ENCODE assay signal across 9 cellular contexts in the genomic region with DNA sequence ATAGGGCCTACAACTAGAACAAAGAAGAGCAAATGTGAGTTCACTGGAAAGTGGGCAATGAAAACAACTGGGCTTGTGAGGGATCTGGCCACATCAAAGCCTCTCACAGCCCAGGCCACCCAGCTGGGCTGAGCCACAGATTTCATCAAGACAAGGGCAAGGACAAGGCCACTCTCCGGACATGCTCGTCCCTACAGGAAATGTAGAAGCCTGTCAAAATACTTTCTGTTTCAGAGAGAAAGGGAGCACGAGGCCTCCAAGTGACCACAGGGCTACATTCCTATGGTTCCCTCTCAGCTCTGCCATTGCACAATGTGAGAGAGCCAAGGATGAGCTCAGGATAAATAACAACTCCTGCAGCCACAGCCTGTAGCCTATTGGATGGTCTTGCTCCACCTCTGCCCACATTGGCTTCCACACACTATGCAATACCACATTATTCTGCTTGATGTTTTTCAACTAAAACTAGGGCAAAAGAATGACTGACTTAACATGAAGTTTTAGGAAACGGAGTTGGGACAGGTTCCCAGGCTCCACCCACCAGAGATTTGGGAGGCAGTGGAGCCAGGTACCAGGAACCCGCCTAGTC. TPM values are rescaled to one million over a fixed set of nuclear protein-coding genes. Genes with fewer than 3 reads are reported as not detected.
DNase-seq lines count a peak whose midpoint lies in the region; ATAC-seq, FAIRE-seq and TF ChIP-seq lines count a peak whose summit lies in the region.
"Had no signal": no experiment of that assay in that cellular context is flagged by ENCODE, and none has a peak within 500 bp of the region (broad histone marks: within the 10 kb centered on the region; RNA-seq: fewer than 3 reads in every experiment).

No MANE protein-coding gene starts in this region.

- H3K4me1 ChIP-seq in A549 (peaks cover 47% of the 10 kb centered on the region), adrenal gland (replicated peaks in 1 of 2) (peaks cover 84 to 93% of the 10 kb centered on the region in 2 donors), stomach (peaks cover 84 to 100% (median 94%) of the 10 kb centered on the region in 4 donors)

- H3K36me3 ChIP-seq in adrenal gland (replicated peaks in 1 of 2), result no peaks in the 10 kb centered on the region
- no peaks in the 10 kb centered on the region for H3K36me3 ChIP-seq in stomach

- no peak for TF ChIP-seq CTCF in A549 (IDR thresholded peaks at IDR 0.05)
- TF ChIP-seq CTCF in adrenal gland (IDR thresholded peaks at IDR 0.05), result no peak
- no peak for TF ChIP-seq CTCF in stomach (IDR thresholded peaks at IDR 0.05)

- intact Hi-C loops in adrenal gland (cut with DNase I), result no loop called here
- intact Hi-C loops in stomach (cut with DNase I; ENCODE audit: low total_unique reads), result no loop called here

- H3K27me3 Mint-ChIP-seq in immature natural killer cell (ENCODE audit: low read depth in 3 of 3), result peaks cover 0 to 5% (median 2%) of the 10 kb centered on the region in 3 donors
- H3K27me3 Mint-ChIP-seq: activated naive CD8-positive, alpha-beta T cell had no signal

- H3K4me3 ChIP-seq in A549 (no peak overlapping the region), adrenal gland (peak overlapping the region in 1 of 4 donors; percentile 19), stomach (no peak overlapping the region)

- no peak for FAIRE-seq in A549 (lab: Jason Lieb, UNC)

- no peak overlapping the region for H3K4me3 Mint-ChIP-seq in immature natural killer cell
- H3K4me3 Mint-ChIP-seq: activated naive CD8-positive, alpha-beta T cell had no signal

- no peak for TF ChIP-seq RAD21 in A549 (conservative IDR thresholded peaks at IDR 0.05 in 1 of 2, IDR thresholded peaks at IDR 0.05 in 1 of 2)

- peaks cover 18 to 22% of the 10 kb centered on the region in 2 donors for H3K4me1 Mint-ChIP-seq in immature natural killer cell

- no peak for DNase-seq in A549 (ENCODE audit: low read depth in 1 of 2, low spot score in 1 of 2)
- peak; percentile 83 for DNase-seq in HT-29 (ENCODE audit: low spot score)
- DNase-seq in adrenal gland, result peak; percentile 66 to 97 (median 93)
- DNase-seq in immature natural killer cell, result peak in 2 of 3 donors; percentile 30 to 37
- peak; percentile 47 for DNase-seq in stomach
- no peak for DNase-seq in D341Med (ENCODE audit: low spot score)
- DNase-seq in activated naive CD4-positive, alpha-beta T cell (lab: John Stamatoyannopoulos, UW), result no peak
- no peak for DNase-seq in NCI-H2196 treated with DMSO at 0.1 percent for 48 hours (lab: John Stamatoyannopoulos, UW; ENCODE audit: unreplicated experiment)

- TF ChIP-seq EP300 in A549 (IDR thresholded peaks at IDR 0.05) (no peak), stomach (IDR thresholded peaks at IDR 0.05) (no peak)

- ATAC-seq in A549, result peak; percentile 44 to 69; a peak in 3 of 6 replicates

- no peaks in the 10 kb centered on the region for H3K9me3 Mint-ChIP-seq in immature natural killer cell

- H3K36me3 Mint-ChIP-seq in immature natural killer cell, result no peaks in the 10 kb centered on the region
- H3K36me3 Mint-ChIP-seq: activated naive CD8-positive, alpha-beta T cell had no signal

- 91% methylated on average over 5 of the region's 5 CpGs for WGBS in A549 (ENCODE audit: missing lambda C conversion rate)
- WGBS in adrenal gland, 4 donors, result 15 to 27% (median 19%) methylated on average over 5 of the region's 5 CpGs
- 11 to 28% (median 13%) methylated on average over 5 of the region's 5 CpGs for WGBS in stomach, 5 donors

- H3K27me3 ChIP-seq in adrenal gland (no peaks in the 10 kb centered on the region), stomach (no peaks in the 10 kb centered on the region)

- H3K4me2 ChIP-seq in A549, result no peak overlapping the region

- no peak for TF ChIP-seq POLR2A in A549 (IDR thresholded peaks at IDR 0.05; ENCODE audit: low read length)
- TF ChIP-seq POLR2A in adrenal gland (IDR thresholded peaks at IDR 0.05), result peak in 1 of 2 donors; percentile 57
- no peak for TF ChIP-seq POLR2A in stomach (IDR thresholded peaks at IDR 0.05)

- no peaks in the 10 kb centered on the region for H3K9me3 ChIP-seq in A549
- H3K9me3 ChIP-seq in adrenal gland (replicated peaks in 1 of 3), result no peaks in the 10 kb centered on the region
- no peaks in the 10 kb centered on the region for H3K9me3 ChIP-seq in stomach

- H3K27ac ChIP-seq in A549 (no peak overlapping the region), adrenal gland (peak overlapping the region; percentile 82 to 98 (median 91)), stomach (peak overlapping the region; percentile 53 to 98 (median 87))

- POLR2A ChIA-PET in A549 (lab: Yijun Ruan, JAX), result interaction anchor here (1.0 kb wide), 1 partner anchor 48 kb away, joined by 4 read pairs; no protein-coding TSS in a partner anchor

- CTCF ChIA-PET in A549 (lab: Yijun Ruan, JAX), result interaction anchor here (1.0 to 1.2 kb wide), 4 partner anchors 14 to 48 kb away, joined by 3 to 4 read pairs (median 3); no protein-coding TSS in a partner anchor

- H3K27ac Mint-ChIP-seq in immature natural killer cell, result no peak overlapping the region
- H3K27ac Mint-ChIP-seq: activated naive CD8-positive, alpha-beta T cell had no signal

TF ChIP-seq in A549, 52 proteins besides CTCF, POLR2A, EP300 and RAD21:
- no peak for TF ChIP-seq SMC3 (IDR thresholded peaks at IDR 0.05)
- TF ChIP-seq CEBPB (IDR thresholded peaks at IDR 0.05), result peak in 1 of 2 experiments; percentile 28; a peak in 1 of 4 replicates

RNA-seq across cellular contexts. Expression of a gene that starts 12.1 kb away (rescaled TPM):
- polyA plus RNA-seq in A549 (2011; rRNA removed), result 13.9 and 14.9 TPM in 2 replicates
- polyA plus RNA-seq in A549 (2012; cell fraction: cytosol; rRNA removed), result 9.4 and 11.8 TPM in 2 replicates
- 34.3 and 50.0 TPM in 2 replicates for polyA plus RNA-seq in A549 (2012; cell fraction: nucleus; rRNA removed)
- 11.4 to 13.6 TPM (median 12.6 TPM) in 3 replicates for polyA plus RNA-seq in A549 (2017; fragmentation: RNase III; extraction: RNeasy Plus Mini Kit Qiagen cat#74134 plus additional on column Dnase treatment)
- 18.8 and 19.0 TPM in 2 replicates for polyA minus RNA-seq in A549 (2011; rRNA and poly(A)+ RNA removed)
- 20.4 and 25.1 TPM in 2 replicates for total RNA-seq in HT-29 (2014; rRNA removed; shearing (Covaris generic))
- 10 to 100 TPM; 32.4 to 95.0 (median 66.5) TPM for total RNA-seq in adrenal gland
- polyA plus RNA-seq in adrenal gland, result 10 to 100 TPM; 16.3 to 24.5 (median 18.2) TPM
- polyA plus RNA-seq in immature natural killer cell, result 10 to 100 TPM in 1 of 3 donors, 1 to 10 TPM in 2; 3.5 to 10.2 (median 7.8) TPM
- total RNA-seq in stomach, result 10 to 100 TPM; 38.2 to 61.7 (median 58.3) TPM
- polyA plus RNA-seq in stomach, result 10 to 100 TPM in 2 of 3 donors, 1 to 10 TPM in 1; 9.3 to 12.4 (median 11.7) TPM

RNA-seq across cellular contexts. Expression of a gene that starts 27.0 kb away (rescaled TPM):
- polyA plus RNA-seq in A549 (2011; rRNA removed) (not detected in 2 replicates), A549 (2017; fragmentation: RNase III; extraction: RNeasy Plus Mini Kit Qiagen cat#74134 plus additional on column Dnase treatment) (not detected in 3 replicates), adrenal gland (not detected), immature natural killer cell (not detected), stomach (not detected)
- not detected in 2 replicates for polyA plus RNA-seq in A549 (2012; cell fraction: cytosol; rRNA removed)
- polyA plus RNA-seq in A549 (2012; cell fraction: nucleus; rRNA removed), result not detected in 2 replicates
- polyA minus RNA-seq in A549 (2011; rRNA and poly(A)+ RNA removed), result not detected in 2 replicates
- 0.05 TPM in 1 of 2 replicates, not detected in the other for total RNA-seq in HT-29 (2014; rRNA removed; shearing (Covaris generic))
- total RNA-seq in adrenal gland (not detected), stomach (under 1 TPM in 2 of 5 donors, not detected in 3; 0.29 to 0.45 TPM)

Comparison
In these comparisons a context has a peak if more than half of its experiments do, and no peak if none do; other contexts are left out.
1. DNase-seq: peak in HT-29 (single experiment), adrenal gland (7 of 7), immature natural killer cell (2 of 3) and stomach (single experiment); none in A549 (0 of 2), D341Med (single experiment), activated naive CD4-positive, alpha-beta T cell (0 of 4) and NCI-H2196 treated with DMSO at 0.1 percent for 48 hours (single experiment).
2. H3K27ac ChIP-seq: peak in adrenal gland (5 of 5) and stomach (5 of 5); none in A549 (0 of 2).